ENCODE assay signal across 17 cellular contexts in genomic region chr2:86069091-86069685, GRCh38. TPM values are rescaled to one million over a fixed set of nuclear protein-coding genes. Genes with fewer than 3 reads are reported as not detected.
DNase-seq lines count a peak whose midpoint lies in the region; ATAC-seq and TF ChIP-seq lines count a peak whose summit lies in the region.
"Had no signal": no experiment of that assay in that cellular context is flagged by ENCODE, and none has a peak within 500 bp of the region (broad histone marks: within the 10 kb centered on the region; RNA-seq: fewer than 3 reads in every experiment).

No MANE protein-coding gene starts in this region.

- no peaks in the 10 kb centered on the region for H4K20me1 ChIP-seq in mammary epithelial cell (ENCODE audit: insufficient read depth, low read length)

- in situ Hi-C loops in gastrocnemius medialis (cut with MboI; ENCODE audit: low sequenced_read_pairs in 4 of 4) (no loop called here), mammary epithelial cell (cut with MboI; ENCODE audit: low sequenced_read_pairs in 2 of 2) (no loop called here)

- peaks cover 79% of the 10 kb centered on the region for H3K36me3 ChIP-seq in SJCRH30
- peaks cover 0 to 41% of the 10 kb centered on the region in 2 donors for H3K36me3 ChIP-seq in gastrocnemius medialis
- peaks cover 44% of the 10 kb centered on the region for H3K36me3 ChIP-seq in mammary epithelial cell (ENCODE audit: insufficient read depth, low read length)
- H3K36me3 ChIP-seq: uterus had no signal

- H3K9me3 ChIP-seq in SJCRH30 (replicated peaks) (0 out of 2 replicates have a peak, but pooled peaks cover 2% of the 10 kb centered on the region), gastrocnemius medialis (no peaks in the 10 kb centered on the region), mammary epithelial cell (replicated peaks; ENCODE audit: insufficient read depth, low read length) (no peaks in the 10 kb centered on the region)
- H3K9me3 ChIP-seq: mucosa of descending colon, uterus had no signal

- no peak overlapping the region for H3K9ac ChIP-seq in mammary epithelial cell (ENCODE audit: insufficient read depth, low read length)

- ATAC-seq in activated T-cell treated with anti-CD3 and anti-CD28 coated beads, Interleukin-2, amount 50 U/mL, for 72 hours (replicated peaks in 1 of 2) = no peak
- ATAC-seq in gastrocnemius medialis (peak in 1 of 2 donors; percentile 1), GM21423 (IDR thresholded peaks at IDR 0.05; ENCODE audit: unreplicated experiment) (no peak)
- ATAC-seq: esophagus mucosa, HCT116, mucosa of descending colon had no signal

- H3K79me2 ChIP-seq in mammary epithelial cell (ENCODE audit: insufficient read depth, low read length) = no peaks in the 10 kb centered on the region

- H3K27ac ChIP-seq in SJCRH30 = peak overlapping the region; percentile 37
- H3K27ac ChIP-seq in gastrocnemius medialis = peak overlapping the region; percentile 81 to 91 (median 87)
- no peak overlapping the region for H3K27ac ChIP-seq in mammary epithelial cell (ENCODE audit: insufficient read depth, low read depth, low read length)

- no peaks in the 10 kb centered on the region for H3K27me3 Mint-ChIP-seq in activated T-cell treated with anti-CD3 and anti-CD28 coated beads, Interleukin-2, amount 50 U/mL, for 24 hours
- no peaks in the 10 kb centered on the region for H3K27me3 Mint-ChIP-seq in activated T-cell treated with anti-CD3 and anti-CD28 coated beads, Interleukin-2, amount 50 U/mL, for 72 hours (ENCODE audit: low read depth)

- H3K4me1 Mint-ChIP-seq in activated T-cell treated with anti-CD3 and anti-CD28 coated beads, Interleukin-2, amount 50 U/mL, for 24 hours (ENCODE audit: low read depth) = peaks cover 26% of the 10 kb centered on the region
- peaks cover 15% of the 10 kb centered on the region for H3K4me1 Mint-ChIP-seq in activated T-cell treated with anti-CD3 and anti-CD28 coated beads, Interleukin-2, amount 50 U/mL, for 72 hours (ENCODE audit: low read depth)

- H3K36me3 Mint-ChIP-seq in activated T-cell treated with anti-CD3 and anti-CD28 coated beads, Interleukin-2, amount 50 U/mL, for 24 hours (ENCODE audit: low read depth) = peaks cover 98% of the 10 kb centered on the region
- peaks cover 19 to 30% of the 10 kb centered on the region in 2 donors for H3K36me3 Mint-ChIP-seq in activated T-cell treated with anti-CD3 and anti-CD28 coated beads, Interleukin-2, amount 50 U/mL, for 72 hours (ENCODE audit: insufficient read depth in 2 of 2)

- H3K4me3 ChIP-seq in SJCRH30 (no peak overlapping the region), fibroblast of mammary gland (ENCODE audit: control insufficient read depth, low read depth, low read length) (no peak overlapping the region), gastrocnemius medialis (no peak overlapping the region), mammary epithelial cell (replicated peaks in 1 of 3; ENCODE audit: insufficient read depth in 1 of 3, low read depth in 2 of 3, low read length in 3 of 3) (no peak overlapping the region)
- H3K4me3 ChIP-seq: mucosa of descending colon, uterus had no signal

- WGBS in mammary epithelial cell (ENCODE audit: low coverage, missing lambda C conversion rate) = 81% methylated on average over 7 of the region's 8 CpGs

- no peak overlapping the region for H3K4me3 Mint-ChIP-seq in activated T-cell treated with anti-CD3 and anti-CD28 coated beads, Interleukin-2, amount 50 U/mL, for 24 hours
- H3K4me3 Mint-ChIP-seq in activated T-cell treated with anti-CD3 and anti-CD28 coated beads, Interleukin-2, amount 50 U/mL, for 72 hours = no peak overlapping the region
- H3K4me3 Mint-ChIP-seq: T-helper 2 cell treated with Interferon-gamma antibody and Interleukin-4, amounts not matched to agents 5 μg/mL and 100 μg/mL, for 36 hours had no signal

- H3K4me2 ChIP-seq in mammary epithelial cell (ENCODE audit: insufficient read depth, low read depth, low read length) = no peak overlapping the region

- H3K9me3 Mint-ChIP-seq in activated T-cell treated with anti-CD3 and anti-CD28 coated beads, Interleukin-2, amount 50 U/mL, for 24 hours = peaks cover 2% of the 10 kb centered on the region
- peaks cover 0 to 6% of the 10 kb centered on the region in 2 donors for H3K9me3 Mint-ChIP-seq in activated T-cell treated with anti-CD3 and anti-CD28 coated beads, Interleukin-2, amount 50 U/mL, for 72 hours
- H3K9me3 Mint-ChIP-seq: T-helper 2 cell treated with Interferon-gamma antibody and Interleukin-4, amounts not matched to agents 5 μg/mL and 100 μg/mL, for 36 hours had no signal

- dilution Hi-C loops in mammary epithelial cell (cut with HindIII; ENCODE audit: low sequenced_read_pairs) = no loop called here

- intact Hi-C loops in gastrocnemius medialis (cut with DNase I; ENCODE audit: low total_unique reads) = loop anchor here (2.0 to 5.0 kb wide), 2 partner anchors 180 to 327 kb away; partner anchors contain the start of gene ST3GAL5
- intact Hi-C loops in mammary epithelial cell (cut with micrococcal nuclease) = no loop called here

- peak overlapping the region; percentile 62 for H3K27ac Mint-ChIP-seq in activated T-cell treated with anti-CD3 and anti-CD28 coated beads, Interleukin-2, amount 50 U/mL, for 24 hours
- H3K27ac Mint-ChIP-seq in activated T-cell treated with anti-CD3 and anti-CD28 coated beads, Interleukin-2, amount 50 U/mL, for 72 hours = no peak overlapping the region
- H3K27ac Mint-ChIP-seq: T-helper 2 cell treated with Interferon-gamma antibody and Interleukin-4, amounts not matched to agents 5 μg/mL and 100 μg/mL, for 36 hours had no signal

- peaks cover 25% of the 10 kb centered on the region for H3K4me1 ChIP-seq in SJCRH30
- peaks cover 33 to 48% of the 10 kb centered on the region in 2 donors for H3K4me1 ChIP-seq in gastrocnemius medialis
- H3K4me1 ChIP-seq in mammary epithelial cell (ENCODE audit: insufficient read depth, low read length) = no peaks in the 10 kb centered on the region

- no peaks in the 10 kb centered on the region for H3K27me3 ChIP-seq in SJCRH30
- H3K27me3 ChIP-seq in gastrocnemius medialis = no peaks in the 10 kb centered on the region
- no peaks in the 10 kb centered on the region for H3K27me3 ChIP-seq in mammary epithelial cell (ENCODE audit: insufficient read depth, low read length)
- H3K27me3 ChIP-seq: uterus had no signal

- DNase-seq in activated T-cell treated with anti-CD3 and anti-CD28 coated beads, Interleukin-2, amount 50 U/mL, for 24 hours = no peak
- DNase-seq in activated T-cell treated with anti-CD3 and anti-CD28 coated beads, Interleukin-2, amount 50 U/mL, for 72 hours = no peak
- peak; percentile 69 to 82 for DNase-seq in SJCRH30
- peak; percentile 58 for DNase-seq in fibroblast of mammary gland (ENCODE audit: low read depth)
- DNase-seq in gastrocnemius medialis = peak in 1 of 2 donors; percentile 45
- DNase-seq in NOMO-1 treated with dmso at 0.1 percent for 144 hours (lab: John Stamatoyannopoulos, UW; ENCODE audit: unreplicated experiment) = no peak
- no peak for DNase-seq in mammary epithelial cell
- DNase-seq: activated CD4-positive, CD25-positive, alpha-beta regulatory T cell treated with anti-CD3 and anti-CD28 coated beads, Interleukin-2, amount 50 U/mL, for 72 hours; activated T-cell treated with anti-CD3 and anti-CD28 coated beads, Interleukin-2, amount 50 U/mL, for 1 hour; GDM1; mucosa of descending colon; NCI-H82; uterus had no signal

- no TSS peak for BruUV-seq in mammary epithelial cell (replicated peaks; lab: Mats Ljungman, UMichigan)

- no peak for TF ChIP-seq POLR2A in gastrocnemius medialis (IDR thresholded peaks at IDR 0.05)

- TF ChIP-seq CTCF in fibroblast of mammary gland (conservative IDR thresholded peaks at IDR 0.05; ENCODE audit: control insufficient read depth, insufficient read depth, low read depth, low read length) = no peak
- TF ChIP-seq CTCF in gastrocnemius medialis (IDR thresholded peaks at IDR 0.05 in 4 of 5, conservative IDR thresholded peaks at IDR 0.05 in 1 of 5) = no peak
- TF ChIP-seq CTCF in mammary epithelial cell (conservative IDR thresholded peaks at IDR 0.05 in 1 of 2, IDR thresholded peaks at IDR 0.05 in 1 of 2; ENCODE audit: extremely low read depth in 1 of 2, insufficient read depth in 1 of 2, low read depth in 1 of 2, low read length in 2 of 2) = no peak

- CTCF ChIA-PET in mammary epithelial cell (lab: Charles Lee; ENCODE audit: low non-redundant PET) = no interaction called here

- no peak overlapping the region for H2AFZ ChIP-seq in mammary epithelial cell (ENCODE audit: low read depth, low read length)

RNA-seq across cellular contexts. Expression of gene POLR1A, which starts 36.5 kb away (rescaled TPM):
- 10 to 100 TPM; 23.5 to 28.0 TPM for total RNA-seq in activated T-cell treated with anti-CD3 and anti-CD28 coated beads, Interleukin-2, amount 50 U/mL, for 72 hours
- 49.9 and 53.0 TPM in 2 replicates for total RNA-seq in SJCRH30 (2014; rRNA removed; shearing (Covaris generic))
- total RNA-seq in gastrocnemius medialis (10 to 100 TPM; 20.1 to 31.7 (median 29.4) TPM), mammary epithelial cell (10 to 100 TPM; 35.7 to 49.4 TPM)
- 12.0 TPM for polyA plus RNA-seq in mammary epithelial cell
- polyA minus RNA-seq in mammary epithelial cell = 46.3 TPM

RNA-seq across cellular contexts. Expression of gene PTCD3, which starts 36.8 kb away (rescaled TPM):
- total RNA-seq in activated T-cell treated with anti-CD3 and anti-CD28 coated beads, Interleukin-2, amount 50 U/mL, for 72 hours = 100 to 1,000 TPM; 155 to 181 TPM
- 209 and 245 TPM in 2 replicates for total RNA-seq in SJCRH30 (2014; rRNA removed; shearing (Covaris generic))
- total RNA-seq in gastrocnemius medialis = 100 to 1,000 TPM in 1 of 4 donors, 10 to 100 TPM in 3; 55.5 to 111 (median 68.2) TPM
- 100 to 1,000 TPM in 1 of 2 donors, 10 to 100 TPM in 1; 88.3 to 112 TPM for total RNA-seq in mammary epithelial cell
- polyA plus RNA-seq in mammary epithelial cell = 34.9 TPM
- 42.2 TPM for polyA minus RNA-seq in mammary epithelial cell

Comparison
In these comparisons a context has a peak if more than half of its experiments do, and no peak if none do; other contexts are left out.
1. DNase-seq: peak in SJCRH30 (2 of 2) and fibroblast of mammary gland (single experiment); none in activated T-cell treated with anti-CD3 and anti-CD28 coated beads, Interleukin-2, amount 50 U/mL, for 24 hours (single experiment), activated T-cell treated with anti-CD3 and anti-CD28 coated beads, Interleukin-2, amount 50 U/mL, for 72 hours (0 of 2), NOMO-1 treated with dmso at 0.1 percent for 144 hours (single experiment) and mammary epithelial cell (single experiment).